In genomic region chr18:39448942-39449341, GRCh38 we compare ENCODE assay signal across 1 cellular context.
TF ChIP-seq lines count a peak whose summit lies in the region.

No MANE protein-coding gene starts in this region.

TF ChIP-seq in IMR-90, 13 proteins besides CTCF, POLR2A, EP300 and RAD21 (continued from another document):
- no peak for TF ChIP-seq ELK1 (IDR thresholded peaks at IDR 0.05; ENCODE audit: borderline replicate concordance, low read depth, low read length)
